25 cellular contexts compared by ENCODE assay signal in genomic region chr9:108442604-108443277, GRCh38.
DNase-seq lines count a peak whose midpoint lies in the region; TF ChIP-seq lines count a peak whose summit lies in the region.
"Had no signal": no experiment of that assay in that cellular context is flagged by ENCODE, and none has a peak within 500 bp of the region (broad histone marks: within the 10 kb centered on the region; RNA-seq: fewer than 3 reads in every experiment).

No MANE protein-coding gene starts in this region.

- TF ChIP-seq POLR2A in suprapubic skin (IDR thresholded peaks at IDR 0.05): no peak
- no peak for TF ChIP-seq POLR2A in ovary (IDR thresholded peaks at IDR 0.05)

- H3K9me3 ChIP-seq in adipocyte (ENCODE audit: control insufficient read depth, low read length): no peaks in the 10 kb centered on the region
- H3K9me3 ChIP-seq in suprapubic skin: no peaks in the 10 kb centered on the region
- H3K9me3 ChIP-seq in ovary: no peaks in the 10 kb centered on the region
- H3K9me3 ChIP-seq: body of pancreas, Caco-2, left ventricle myocardium inferior, Peyer's patch, psoas muscle, thyroid gland had no signal

- TF ChIP-seq CTCF in fibroblast of villous mesenchyme (IDR thresholded peaks at IDR 0.05; ENCODE audit: insufficient read depth, low read depth, low read length) (no peak), suprapubic skin (IDR thresholded peaks at IDR 0.05) (no peak), ovary (IDR thresholded peaks at IDR 0.05) (no peak)

- DNase-seq in DMS153 treated with DMSO at 0.1 percent for 48 hours (lab: John Stamatoyannopoulos, UW; ENCODE audit: unreplicated experiment) (peak; percentile 5), DMS153 (lab: John Stamatoyannopoulos, UW) (no peak), adipocyte (ENCODE audit: low read depth) (no peak), fibroblast of villous mesenchyme (ENCODE audit: low read depth) (peak; percentile 69), suprapubic skin (ENCODE audit: low spot score in 2 of 2) (no peak), ovary (no peak), medulla oblongata (ENCODE audit: extremely low spot score) (no peak), NCI-H187 treated with DMSO at 0.1 percent for 48 hours (lab: John Stamatoyannopoulos, UW) (no peak)
- DNase-seq: activated CD4-positive, alpha-beta T cell treated with anti-CD3 and anti-CD28 coated beads, Interleukin-2, amount 10 ng/mL, durations not matched to agents 7 days and 5 days; activated CD8-positive, alpha-beta memory T cell treated with anti-CD3 and anti-CD28 coated beads, Interleukin-2, amount 10 ng/mL, durations not matched to agents 7 days and 5 days; body of pancreas; Caco-2; endodermal cell; left ventricle myocardium inferior; NCI-H1105 treated with DMSO at 0.1 percent for 48 hours; NCI-H2081; NCI-H446; Peyer's patch; psoas muscle; stimulated activated CD4-positive, alpha-beta T cell treated with anti-CD3 and anti-CD28 coated beads, Interleukin-2, amount 100 ng/mL, for 48 hours; stimulated activated naive CD4-positive, alpha-beta T cell; T-helper 2 cell; thyroid gland had no signal

- intact Hi-C loops in ovary (cut with DNase I): no loop called here

- 40% methylated on average over 6 of the region's 6 CpGs for WGBS in suprapubic skin
- WGBS in ovary, 3 donors: 42 to 47% (median 44%) methylated on average over 6 of the region's 6 CpGs

- peak overlapping the region; percentile 81 for H3K4me3 ChIP-seq in adipocyte (ENCODE audit: low read length)
- no peak overlapping the region for H3K4me3 ChIP-seq in fibroblast of villous mesenchyme (ENCODE audit: low read depth, low read length)
- H3K4me3 ChIP-seq in suprapubic skin: peak overlapping the region; percentile 43
- H3K4me3 ChIP-seq in ovary: no peak overlapping the region
- H3K4me3 ChIP-seq: body of pancreas, GM23338, left ventricle myocardium inferior, Peyer's patch, psoas muscle, thyroid gland had no signal

- H3K9ac ChIP-seq in adipocyte (ENCODE audit: low read length): peak overlapping the region; percentile 93

- no peaks in the 10 kb centered on the region for H3K36me3 ChIP-seq in adipocyte (ENCODE audit: control insufficient read depth, insufficient read depth, low read length, severe bottlenecking)
- no peaks in the 10 kb centered on the region for H3K36me3 ChIP-seq in suprapubic skin
- no peaks in the 10 kb centered on the region for H3K36me3 ChIP-seq in ovary
- H3K36me3 ChIP-seq: left ventricle myocardium inferior, Peyer's patch, thyroid gland had no signal

- H3K27me3 ChIP-seq in adipocyte (replicated peaks; ENCODE audit: control insufficient read depth, insufficient read depth, low read length) (no peaks in the 10 kb centered on the region), suprapubic skin (no peaks in the 10 kb centered on the region), ovary (no peaks in the 10 kb centered on the region)
- H3K27me3 ChIP-seq: body of pancreas, Peyer's patch, thyroid gland had no signal

- peak overlapping the region; percentile 95 for H3K27ac ChIP-seq in suprapubic skin
- no peak overlapping the region for H3K27ac ChIP-seq in ovary
- H3K27ac ChIP-seq: 22Rv1, body of pancreas, left ventricle myocardium inferior, Peyer's patch, psoas muscle, thyroid gland had no signal

- TF ChIP-seq EP300 in suprapubic skin (IDR thresholded peaks at IDR 0.05): no peak
- TF ChIP-seq EP300 in ovary (IDR thresholded peaks at IDR 0.05): no peak

- H3K4me1 ChIP-seq in adipocyte (ENCODE audit: control insufficient read depth, insufficient read depth, low read length): peaks cover 68% of the 10 kb centered on the region
- peaks cover 67% of the 10 kb centered on the region for H3K4me1 ChIP-seq in suprapubic skin
- H3K4me1 ChIP-seq in ovary (ENCODE audit: insufficient read depth): no peaks in the 10 kb centered on the region
- H3K4me1 ChIP-seq: left ventricle myocardium inferior, psoas muscle, thyroid gland had no signal

Comparison
In these comparisons a context has a peak if more than half of its experiments do, and no peak if none do; other contexts are left out.
1. DNase-seq: peak in DMS153 treated with DMSO at 0.1 percent for 48 hours (single experiment) and fibroblast of villous mesenchyme (single experiment); none in DMS153 (single experiment), adipocyte (single experiment), suprapubic skin (0 of 2), ovary (0 of 5), medulla oblongata (single experiment) and NCI-H187 treated with DMSO at 0.1 percent for 48 hours (single experiment).
2. H3K4me3 ChIP-seq: peak in adipocyte (single experiment) and suprapubic skin (single experiment); none in fibroblast of villous mesenchyme (single experiment) and ovary (single experiment).